Comparison of ENCODE assay signal across 1 cellular context in the genomic region with DNA sequence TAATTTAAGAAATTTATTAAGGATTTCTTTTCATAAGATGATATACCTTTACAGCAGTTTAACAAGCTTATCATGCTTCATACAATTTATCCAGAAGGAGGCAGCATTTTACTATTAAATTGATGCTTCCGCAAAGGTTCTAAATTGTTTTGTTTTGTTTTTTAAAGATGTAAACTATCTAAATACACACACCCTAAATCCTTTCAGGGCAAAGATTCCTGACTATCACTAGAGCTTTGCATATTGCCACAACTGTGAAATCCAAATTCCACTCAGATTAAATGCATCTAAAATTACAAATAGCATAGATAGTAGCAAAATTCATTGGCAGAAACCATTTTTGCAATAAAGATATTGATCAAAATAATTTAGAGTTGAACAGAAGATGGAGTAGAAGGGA.
A peak's percentile ranks its signal among the peaks of the same experiment; 100 is the strongest.
TF ChIP-seq lines count a peak whose summit lies in the region.

No MANE protein-coding gene starts in this region.

TF ChIP-seq in K562, 482 proteins besides CTCF, POLR2A, EP300 and RAD21:
- peak; percentile 31; the same call in 1 of the 2 replicates for TF ChIP-seq ELF1 (tag; IDR thresholded peaks at IDR 0.05)
- no peak for TF ChIP-seq ZNF445 (CRISPR knock-in tag; IDR thresholded peaks at IDR 0.05; ENCODE audit: low read depth)
- TF ChIP-seq MIER1 (IDR thresholded peaks at IDR 0.05; ENCODE audit: low read depth) = no peak
- TF ChIP-seq RB1 (IDR thresholded peaks at IDR 0.05; ENCODE audit: low read depth) = no peak
- TF ChIP-seq, protein P1, sequence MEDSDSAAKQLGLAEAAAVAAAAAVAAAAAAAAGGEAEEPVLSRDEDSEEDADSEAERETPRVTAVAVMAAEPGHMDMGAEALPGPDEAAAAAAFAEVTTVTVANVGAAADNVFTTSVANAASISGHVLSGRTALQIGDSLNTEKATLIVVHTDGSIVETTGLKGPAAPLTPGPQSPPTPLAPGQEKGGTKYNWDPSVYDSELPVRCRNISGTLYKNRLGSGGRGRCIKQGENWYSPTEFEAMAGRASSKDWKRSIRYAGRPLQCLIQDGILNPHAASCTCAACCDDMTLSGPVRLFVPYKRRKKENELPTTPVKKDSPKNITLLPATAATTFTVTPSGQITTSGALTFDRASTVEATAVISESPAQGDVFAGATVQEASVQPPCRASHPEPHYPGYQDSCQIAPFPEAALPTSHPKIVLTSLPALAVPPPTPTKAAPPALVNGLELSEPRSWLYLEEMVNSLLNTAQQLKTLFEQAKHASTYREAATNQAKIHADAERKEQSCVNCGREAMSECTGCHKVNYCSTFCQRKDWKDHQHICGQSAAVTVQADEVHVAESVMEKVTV (CRISPR knock-in tag; IDR thresholded peaks at IDR 0.05) = peak; percentile 88
- TF ChIP-seq, protein P2, sequence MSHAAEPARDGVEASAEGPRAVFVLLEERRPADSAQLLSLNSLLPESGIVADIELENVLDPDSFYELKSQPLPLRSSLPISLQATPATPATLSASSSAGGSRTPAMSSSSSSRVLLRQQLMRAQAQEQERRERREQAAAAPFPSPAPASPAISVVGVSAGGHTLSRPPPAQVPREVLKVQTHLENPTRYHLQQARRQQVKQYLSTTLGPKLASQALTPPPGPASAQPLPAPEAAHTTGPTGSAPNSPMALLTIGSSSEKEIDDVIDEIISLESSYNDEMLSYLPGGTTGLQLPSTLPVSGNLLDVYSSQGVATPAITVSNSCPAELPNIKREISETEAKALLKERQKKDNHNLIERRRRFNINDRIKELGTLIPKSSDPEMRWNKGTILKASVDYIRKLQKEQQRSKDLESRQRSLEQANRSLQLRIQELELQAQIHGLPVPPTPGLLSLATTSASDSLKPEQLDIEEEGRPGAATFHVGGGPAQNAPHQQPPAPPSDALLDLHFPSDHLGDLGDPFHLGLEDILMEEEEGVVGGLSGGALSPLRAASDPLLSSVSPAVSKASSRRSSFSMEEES (CRISPR knock-in tag; IDR thresholded peaks at IDR 0.05) = no peak
- no peak for TF ChIP-seq HCFC1 (IDR thresholded peaks at IDR 0.05; ENCODE audit: low read depth, low read length)
